ENCODE assay signal across 1 cellular context in the genomic region with DNA sequence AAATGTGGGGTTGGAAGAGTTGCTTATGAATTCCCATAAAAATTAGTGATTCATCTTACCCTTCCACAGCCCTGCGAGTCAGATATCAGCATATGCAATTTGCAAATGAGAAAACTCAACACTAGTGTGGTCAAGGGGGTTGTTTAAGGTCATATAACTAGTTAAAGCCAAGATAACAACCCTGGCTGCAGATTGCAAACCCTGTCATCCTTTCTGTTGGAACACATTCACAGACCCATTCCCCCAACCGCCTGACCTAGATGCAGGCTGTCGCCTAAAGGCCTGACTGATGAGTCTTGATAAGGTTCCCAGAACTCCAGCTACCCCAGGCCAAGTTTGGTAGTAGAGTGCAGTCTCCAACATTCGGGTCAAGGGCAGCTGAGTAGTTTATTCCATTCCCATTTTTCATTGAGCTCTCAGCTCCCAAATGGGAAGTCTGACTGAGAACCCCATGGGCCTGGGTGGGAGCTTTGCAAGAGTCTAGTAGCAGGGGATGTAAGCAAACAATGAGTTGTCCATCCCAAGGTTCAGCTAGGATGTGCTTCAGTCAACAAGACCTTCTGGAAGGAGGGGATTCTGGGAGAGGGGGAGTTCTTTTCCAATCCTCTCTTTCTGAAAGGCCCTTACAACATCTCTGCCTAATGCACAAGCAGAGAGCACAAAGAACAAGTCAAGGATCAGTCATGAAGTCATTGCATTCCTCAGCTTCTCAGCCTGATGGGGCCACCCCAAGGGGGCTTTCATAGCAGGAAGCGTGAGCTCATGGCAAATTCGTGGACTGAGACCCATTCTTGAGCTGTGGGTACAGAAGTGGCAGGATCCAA.
TF ChIP-seq lines count a peak whose summit lies in the region.

No MANE protein-coding gene starts in this region.

TF ChIP-seq in HepG2, 621 proteins besides CTCF, POLR2A, EP300 and RAD21:
- TF ChIP-seq ZNF772 (CRISPR knock-in tag; IDR thresholded peaks at IDR 0.05), result no peak
- TF ChIP-seq BRCA1 (CRISPR knock-in tag; IDR thresholded peaks at IDR 0.05), result no peak
- no peak for TF ChIP-seq ZNF720 (CRISPR knock-in tag; IDR thresholded peaks at IDR 0.05)
- TF ChIP-seq ZNF577 (CRISPR knock-in tag; IDR thresholded peaks at IDR 0.05; ENCODE audit: borderline replicate concordance, low read depth), result no peak
- TF ChIP-seq NFIB (CRISPR knock-in tag; IDR thresholded peaks at IDR 0.05; ENCODE audit: borderline replicate concordance), result no peak
- TF ChIP-seq ZFP90 (CRISPR knock-in tag; IDR thresholded peaks at IDR 0.05; ENCODE audit: borderline replicate concordance), result no peak
- TF ChIP-seq SCMH1 (CRISPR knock-in tag; IDR thresholded peaks at IDR 0.05; ENCODE audit: borderline replicate concordance), result no peak
- no peak for TF ChIP-seq ZNF230 (CRISPR knock-in tag; IDR thresholded peaks at IDR 0.05)
- TF ChIP-seq ZNF556 (CRISPR knock-in tag; IDR thresholded peaks at IDR 0.05; ENCODE audit: borderline replicate concordance), result no peak
